8 cellular contexts compared by ENCODE assay signal in genomic region chr15:55789066-55789660, GRCh38. TPM values are rescaled to one million over a fixed set of nuclear protein-coding genes. Genes with fewer than 3 reads are reported as not detected.
DNase-seq lines count a peak whose midpoint lies in the region; ATAC-seq lines count a peak whose summit lies in the region.

No MANE protein-coding gene starts in this region.

- H3K9me3 Mint-ChIP-seq in activated naive CD8-positive, alpha-beta T cell treated with anti-CD3 and anti-CD28 coated beads for 36 hours, result peaks cover 7% of the 10 kb centered on the region
- H3K9me3 Mint-ChIP-seq in naive thymus-derived CD8-positive, alpha-beta T cell, result peaks cover 0 to 11% (median 2%) of the 10 kb centered on the region in 9 donors

- POLR2A ChIA-PET in naive thymus-derived CD8-positive, alpha-beta T cell (lab: Charles Lee), result no interaction called here

- H3K27ac Mint-ChIP-seq in activated naive CD8-positive, alpha-beta T cell treated with anti-CD3 and anti-CD28 coated beads for 36 hours, result no peak overlapping the region
- peak overlapping the region in 1 of 10 donors; percentile 18 for H3K27ac Mint-ChIP-seq in naive thymus-derived CD8-positive, alpha-beta T cell

- peaks cover 4% of the 10 kb centered on the region for H3K27me3 Mint-ChIP-seq in activated naive CD8-positive, alpha-beta T cell treated with anti-CD3 and anti-CD28 coated beads for 36 hours
- peaks cover 0 to 11% (median 4%) of the 10 kb centered on the region in 5 donors for H3K27me3 Mint-ChIP-seq in naive thymus-derived CD8-positive, alpha-beta T cell

- ATAC-seq in naive thymus-derived CD8-positive, alpha-beta T cell, result no peak
- ATAC-seq in GM19328 (IDR thresholded peaks at IDR 0.05; ENCODE audit: unreplicated experiment), result no peak
- ATAC-seq in HG03378 (IDR thresholded peaks at IDR 0.05; ENCODE audit: unreplicated experiment), result no peak
- ATAC-seq in HG03342 (IDR thresholded peaks at IDR 0.05; ENCODE audit: unreplicated experiment), result no peak

- DNase-seq in ELR (ENCODE audit: low read depth) (peak; percentile 33), RPMI8226 (peak; percentile 54), DMS79 treated with DMSO at 0.1 percent for 48 hours (lab: John Stamatoyannopoulos, UW) (no peak)
- peak; percentile 32 for DNase-seq in activated naive CD8-positive, alpha-beta T cell treated with anti-CD3 and anti-CD28 coated beads for 36 hours
- peak in 8 of 10 donors; percentile 1 to 32 (median 14) for DNase-seq in naive thymus-derived CD8-positive, alpha-beta T cell

- no peaks in the 10 kb centered on the region for H3K4me1 Mint-ChIP-seq in activated naive CD8-positive, alpha-beta T cell treated with anti-CD3 and anti-CD28 coated beads for 36 hours
- H3K4me1 Mint-ChIP-seq in naive thymus-derived CD8-positive, alpha-beta T cell, result no peaks in the 10 kb centered on the region

- no peak overlapping the region for H3K4me3 Mint-ChIP-seq in activated naive CD8-positive, alpha-beta T cell treated with anti-CD3 and anti-CD28 coated beads for 36 hours
- no peak overlapping the region for H3K4me3 Mint-ChIP-seq in naive thymus-derived CD8-positive, alpha-beta T cell

- no peaks in the 10 kb centered on the region for H3K36me3 Mint-ChIP-seq in activated naive CD8-positive, alpha-beta T cell treated with anti-CD3 and anti-CD28 coated beads for 36 hours
- peaks cover 0 to 5% (median 0%) of the 10 kb centered on the region in 3 donors for H3K36me3 Mint-ChIP-seq in naive thymus-derived CD8-positive, alpha-beta T cell

RNA-seq across cellular contexts. Expression of gene PRTG, which starts 46.2 kb away (rescaled TPM):
- total RNA-seq in activated naive CD8-positive, alpha-beta T cell treated with anti-CD3 and anti-CD28 coated beads for 36 hours, result not detected
- total RNA-seq in naive thymus-derived CD8-positive, alpha-beta T cell, result not detected
- polyA plus RNA-seq in naive thymus-derived CD8-positive, alpha-beta T cell, result not detected
